16 cellular contexts compared by ENCODE assay signal in the genomic region with DNA sequence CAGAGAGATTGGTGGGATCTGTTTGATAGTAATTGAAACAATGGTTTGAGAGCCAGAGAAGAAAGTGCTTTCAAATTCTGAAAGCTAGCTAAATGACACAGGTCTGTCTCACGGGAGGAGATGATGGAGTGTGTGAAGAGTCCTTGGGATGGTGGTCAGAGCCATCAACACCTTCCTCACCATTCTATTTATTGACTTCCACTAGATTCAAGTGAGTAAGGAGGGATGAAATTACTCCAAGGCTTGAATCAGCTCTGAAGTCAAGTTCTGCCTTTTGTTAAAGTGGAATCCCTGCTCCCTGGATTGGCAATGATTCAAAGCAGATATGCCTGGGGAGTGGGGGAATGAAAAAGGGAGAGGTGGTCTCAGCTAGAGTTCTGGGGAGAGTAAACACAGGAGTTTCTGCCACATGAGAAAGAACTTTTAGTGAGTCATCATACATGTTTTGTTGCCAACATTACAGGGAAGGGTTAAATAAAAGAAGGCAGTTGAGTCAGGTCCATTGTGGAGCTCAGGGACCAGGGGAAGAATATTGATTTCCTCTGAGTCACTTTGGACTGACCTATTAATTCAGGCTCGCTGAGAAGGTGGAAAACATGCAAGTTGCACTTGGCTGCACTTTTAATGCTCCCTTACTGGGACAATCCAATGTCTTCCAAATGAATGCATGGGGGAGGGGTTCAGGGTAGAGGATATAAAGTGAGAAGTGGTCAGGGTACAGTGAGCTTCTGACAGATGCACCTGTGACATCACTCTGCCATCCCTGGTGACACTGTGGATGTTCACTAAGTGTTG.
"Had no signal": no experiment of that assay in that cellular context is flagged by ENCODE, and none has a peak within 500 bp of the region (broad histone marks: within the 10 kb centered on the region; RNA-seq: fewer than 3 reads in every experiment).

No MANE protein-coding gene starts in this region.

- DNase-seq: activated CD4-positive, alpha-beta memory T cell treated with anti-CD3 and anti-CD28 coated beads, Interleukin-2, amount 10 ng/mL, durations not matched to agents 7 days and 5 days; activated CD4-positive, alpha-beta T cell treated with anti-CD3 and anti-CD28 coated beads for 4 hours; activated gamma-delta T cell treated with Interleukin-2 at 50 U/mL for 16 hours; activated naive CD8-positive, alpha-beta T cell treated with anti-CD3 and anti-CD28 coated beads for 36 hours; activated T-cell treated with anti-CD3 and anti-CD28 coated beads, Interleukin-2, amount 50 U/mL, for 4 hours; effector memory CD4-positive, alpha-beta T cell; islet precursor cell; left lung; naive thymus-derived CD8-positive, alpha-beta T cell; T-helper 17 cell had no signal

- H3K4me3 Mint-ChIP-seq: activated CD4-positive, alpha-beta memory T cell treated with anti-CD3 and anti-CD28 coated beads, Interleukin-2, amount 10 ng/mL, durations not matched to agents 7 days and 5 days; activated naive CD8-positive, alpha-beta T cell treated with anti-CD3 and anti-CD28 coated beads for 36 hours; activated T-cell treated with anti-CD3 and anti-CD28 coated beads, Interleukin-2, amount 50 U/mL, for 4 hours; dendritic cell treated with granulocyte-macrophage colony-stimulating factor and Interleukin-4, amounts not matched to agents 40 ng/mL and 50 ng/mL, for 4 days; memory B cell; naive thymus-derived CD8-positive, alpha-beta T cell; stimulated activated effector memory CD8-positive, alpha-beta T cell treated with anti-CD3 and anti-CD28 coated beads, Interleukin-12 subunit alpha, Interleukin-12 subunit beta, amount 100 ng/mL, for 72 hours; T-helper 17 cell; WTC11 had no signal

- H3K27ac ChIP-seq: gastroesophageal sphincter, left lung, parathyroid adenoma had no signal

- H3K27me3 ChIP-seq: left lung had no signal

- H3K4me1 Mint-ChIP-seq: activated CD4-positive, alpha-beta memory T cell treated with anti-CD3 and anti-CD28 coated beads, Interleukin-2, amount 10 ng/mL, durations not matched to agents 7 days and 5 days; activated naive CD8-positive, alpha-beta T cell treated with anti-CD3 and anti-CD28 coated beads for 36 hours; memory B cell; naive thymus-derived CD8-positive, alpha-beta T cell; stimulated activated effector memory CD8-positive, alpha-beta T cell treated with anti-CD3 and anti-CD28 coated beads, Interleukin-12 subunit alpha, Interleukin-12 subunit beta, amount 100 ng/mL, for 72 hours; T-helper 17 cell had no signal

- H3K4me1 ChIP-seq: gastroesophageal sphincter, left lung, parathyroid adenoma had no signal

- H3K27ac Mint-ChIP-seq: activated CD4-positive, alpha-beta memory T cell treated with anti-CD3 and anti-CD28 coated beads, Interleukin-2, amount 10 ng/mL, durations not matched to agents 7 days and 5 days; activated naive CD8-positive, alpha-beta T cell treated with anti-CD3 and anti-CD28 coated beads for 36 hours; dendritic cell treated with granulocyte-macrophage colony-stimulating factor and Interleukin-4, amounts not matched to agents 40 ng/mL and 50 ng/mL, for 4 days; memory B cell; naive thymus-derived CD8-positive, alpha-beta T cell; stimulated activated effector memory CD8-positive, alpha-beta T cell treated with anti-CD3 and anti-CD28 coated beads, Interleukin-12 subunit alpha, Interleukin-12 subunit beta, amount 100 ng/mL, for 72 hours; T-helper 17 cell; WTC11 had no signal

- H3K9me3 Mint-ChIP-seq: activated CD4-positive, alpha-beta memory T cell treated with anti-CD3 and anti-CD28 coated beads, Interleukin-2, amount 10 ng/mL, durations not matched to agents 7 days and 5 days; activated naive CD8-positive, alpha-beta T cell treated with anti-CD3 and anti-CD28 coated beads for 36 hours; activated T-cell treated with anti-CD3 and anti-CD28 coated beads, Interleukin-2, amount 50 U/mL, for 4 hours; dendritic cell treated with granulocyte-macrophage colony-stimulating factor and Interleukin-4, amounts not matched to agents 40 ng/mL and 50 ng/mL, for 4 days had no signal

- H3K36me3 ChIP-seq: gastroesophageal sphincter, left lung had no signal

- H3K79me2 ChIP-seq: parathyroid adenoma had no signal

- H3K27me3 Mint-ChIP-seq: activated CD4-positive, alpha-beta memory T cell treated with anti-CD3 and anti-CD28 coated beads, Interleukin-2, amount 10 ng/mL, durations not matched to agents 7 days and 5 days; dendritic cell treated with granulocyte-macrophage colony-stimulating factor and Interleukin-4, amounts not matched to agents 40 ng/mL and 50 ng/mL, for 4 days; memory B cell; T-helper 17 cell had no signal

- H3K36me3 Mint-ChIP-seq: activated naive CD8-positive, alpha-beta T cell treated with anti-CD3 and anti-CD28 coated beads for 36 hours; memory B cell; naive thymus-derived CD8-positive, alpha-beta T cell; stimulated activated effector memory CD8-positive, alpha-beta T cell treated with anti-CD3 and anti-CD28 coated beads, Interleukin-12 subunit alpha, Interleukin-12 subunit beta, amount 100 ng/mL, for 72 hours; WTC11 had no signal

- H2AFZ ChIP-seq: parathyroid adenoma had no signal

- H3K4me3 ChIP-seq: gastroesophageal sphincter, left lung had no signal

- ATAC-seq: activated T-cell treated with anti-CD3 and anti-CD28 coated beads, Interleukin-2, amount 50 U/mL, for 4 hours; gastroesophageal sphincter; left lung; naive thymus-derived CD8-positive, alpha-beta T cell; stimulated activated effector memory CD8-positive, alpha-beta T cell treated with anti-CD3 and anti-CD28 coated beads, Interleukin-12 subunit alpha, Interleukin-12 subunit beta, amount 100 ng/mL, for 72 hours; T-helper 17 cell; WTC11 had no signal
